ENCODE assay signal across 1 cellular context in genomic region chr1:171221665-171222591, GRCh38.
TF ChIP-seq lines count a peak whose summit lies in the region.

No MANE protein-coding gene starts in this region.

TF ChIP-seq in endothelial cell of umbilical vein, 7 proteins besides CTCF, POLR2A, EP300 and RAD21:
- TF ChIP-seq MAX (IDR thresholded peaks at IDR 0.05; ENCODE audit: insufficient read depth, insufficient read length) (no peak), JUN (IDR thresholded peaks at IDR 0.05; ENCODE audit: borderline replicate concordance, insufficient read depth, insufficient read length, low read depth) (no peak), EZH2 (IDR thresholded peaks at IDR 0.05; ENCODE audit: borderline replicate concordance, low read depth, low read length, severe bottlenecking) (no peak), FOS (IDR thresholded peaks at IDR 0.05; ENCODE audit: borderline replicate concordance, insufficient read depth, low read length) (no peak), POLR2AphosphoS5 (IDR thresholded peaks at IDR 0.05; ENCODE audit: insufficient read depth, low read depth, low read length) (no peak), GATA2 (IDR thresholded peaks at IDR 0.05; ENCODE audit: insufficient read depth, insufficient read length, low read depth, low read length) (no peak), MYC (IDR thresholded peaks at IDR 0.05; ENCODE audit: low read depth, low read length) (no peak)
